In the genomic region with DNA sequence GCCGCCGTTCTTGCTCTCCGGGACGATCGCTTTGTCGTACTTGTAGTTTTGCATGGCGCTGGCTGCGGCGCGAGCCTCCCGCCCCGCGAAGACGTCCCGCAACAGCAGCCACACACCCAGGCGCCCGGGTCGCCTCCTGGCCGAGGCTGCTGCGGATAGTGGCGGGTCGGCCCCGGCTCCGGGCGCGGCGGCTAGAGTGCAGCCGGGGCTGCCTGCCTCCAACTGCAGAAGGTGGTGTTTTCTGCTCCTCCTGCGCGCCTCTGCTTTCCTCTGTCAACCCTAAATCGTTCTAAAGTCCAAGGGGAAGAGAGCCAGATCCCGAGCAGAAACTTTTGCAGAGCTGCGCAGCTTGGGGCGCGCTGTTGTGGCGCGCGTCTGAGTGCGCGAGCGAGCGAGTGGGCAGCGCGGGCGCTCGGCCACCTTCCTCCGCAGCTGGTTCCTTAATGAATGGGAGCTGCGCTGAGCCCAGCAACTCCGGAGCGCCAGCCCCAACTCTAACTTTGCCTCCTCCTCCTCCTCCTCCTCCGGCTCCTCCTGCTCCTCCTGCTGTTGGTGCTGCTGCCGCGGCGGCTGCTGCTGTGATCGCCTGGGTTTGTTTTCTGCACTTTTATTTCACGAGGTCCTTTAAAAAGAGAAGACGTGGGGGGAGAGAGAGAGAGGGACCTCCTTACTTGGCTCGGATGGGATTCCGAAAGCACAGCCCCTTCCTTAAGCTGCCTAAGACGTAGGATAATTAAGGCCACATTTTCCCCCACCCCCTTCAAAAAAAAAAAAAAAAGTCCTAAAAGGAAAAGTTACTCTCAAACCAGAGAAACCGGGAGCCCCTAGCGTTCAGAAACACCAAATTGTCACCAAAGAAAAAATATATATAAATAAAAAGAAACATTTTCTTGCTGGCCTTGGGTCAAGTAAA, we compare ENCODE assay signal across 8 cellular contexts. TPM values are rescaled to one million over a fixed set of nuclear protein-coding genes. Genes with fewer than 3 reads are reported as not detected.
DNase-seq lines count a peak whose midpoint lies in the region; ATAC-seq and TF ChIP-seq lines count a peak whose summit lies in the region.

A gene (minus strand): TSS at position 601 of the 913 bp plus-strand sequence. CDS start 547 bp downstream, at position 54.

- DNase-seq in NOMO-1 (lab: John Stamatoyannopoulos, UW; ENCODE audit: unreplicated experiment in 2 of 2) (peak; percentile 80 to 83), body of pancreas (peak; percentile 86 to 92 (median 90)), hepatocyte (ENCODE audit: low spot score) (peak; percentile 92), posterior vena cava (ENCODE audit: low spot score) (peak; percentile 95)

- H3K27me3 ChIP-seq in DOHH2 (ENCODE audit: control insufficient read depth, low read length) (peaks cover 26% of the 10 kb centered on the region), body of pancreas (no peaks in the 10 kb centered on the region), hepatocyte (no peaks in the 10 kb centered on the region)

- H3K4me2 ChIP-seq in DOHH2 (ENCODE audit: low read length) = peak within 1 kb of the TSS; percentile 70
- peak within 1 kb of the TSS; percentile 79 for H3K4me2 ChIP-seq in hepatocyte

- ATAC-seq in HG02981 (IDR thresholded peaks at IDR 0.05; ENCODE audit: unreplicated experiment) = peak; percentile 35
- ATAC-seq in body of pancreas = peak; percentile 89
- no peak for ATAC-seq in GM21423 (IDR thresholded peaks at IDR 0.05; ENCODE audit: unreplicated experiment)
- no peak for ATAC-seq in HG02884 (IDR thresholded peaks at IDR 0.05; ENCODE audit: unreplicated experiment)

- intact Hi-C loops in body of pancreas (cut with DNase I) (loop anchor here (10.0 kb wide), 2 partner anchors 54 to 174 kb away; no protein-coding TSS in a partner anchor), posterior vena cava (cut with DNase I) (no loop called here)

- peak; percentile 85 to 96 (median 96) for TF ChIP-seq POLR2A in body of pancreas (IDR thresholded peaks at IDR 0.05)

- WGBS in body of pancreas, 2 donors = 0 to 1% methylated on average over 15 to 58 of the region's 62 CpGs
- WGBS in hepatocyte (ENCODE audit: low lambda C conversion rate, missing lambda C conversion rate) = under 1% methylated on average over 61 of the region's 62 CpGs

- peaks cover 26% of the 10 kb centered on the region for H3K4me1 ChIP-seq in DOHH2 (ENCODE audit: control insufficient read depth, low read length)
- H3K4me1 ChIP-seq in body of pancreas = peaks cover 42% of the 10 kb centered on the region
- H3K4me1 ChIP-seq in hepatocyte (ENCODE audit: insufficient read depth) = peaks cover 19% of the 10 kb centered on the region

- H3K36me3 ChIP-seq in DOHH2 (ENCODE audit: control insufficient read depth, low read length) = no peaks in the 10 kb centered on the region
- no peaks in the 10 kb centered on the region for H3K36me3 ChIP-seq in body of pancreas (replicated peaks in 1 of 2; ENCODE audit: insufficient read depth in 1 of 2, low read depth in 2 of 2)
- H3K36me3 ChIP-seq in hepatocyte (replicated peaks; ENCODE audit: insufficient read depth, low read depth) = no peaks in the 10 kb centered on the region

- H3F3A ChIP-seq in DOHH2 (ENCODE audit: control insufficient read depth, insufficient read depth) = no peaks in the 10 kb centered on the region

- H3K79me2 ChIP-seq in DOHH2 (ENCODE audit: control insufficient read depth, low read length) (no peaks in the 10 kb centered on the region), hepatocyte (peaks cover 60% of the 10 kb centered on the region)

- H3K27ac ChIP-seq in DOHH2 (ENCODE audit: low read depth, low read length) (no peak within 1 kb of the TSS), body of pancreas (peak within 1 kb of the TSS; percentile 83 to 95 (median 92)), hepatocyte (peak within 1 kb of the TSS; percentile 98)

- no peaks in the 10 kb centered on the region for H3K9me2 ChIP-seq in DOHH2 (replicated peaks; ENCODE audit: control insufficient read depth, low read length)
- no peaks in the 10 kb centered on the region for H3K9me2 ChIP-seq in hepatocyte (replicated peaks; ENCODE audit: insufficient read depth)

- H3K9me3 ChIP-seq in DOHH2 (ENCODE audit: control insufficient read depth, insufficient read depth, low read length) (no peaks in the 10 kb centered on the region), body of pancreas (no peaks in the 10 kb centered on the region), hepatocyte (ENCODE audit: low read depth) (no peaks in the 10 kb centered on the region)

- peak; percentile 17 for TF ChIP-seq CTCF in DOHH2 (IDR thresholded peaks at IDR 0.05; ENCODE audit: low read depth, low read length, poor library complexity, severe bottlenecking)
- TF ChIP-seq CTCF in body of pancreas (IDR thresholded peaks at IDR 0.05) = peak; percentile 26 to 89 (median 55)
- TF ChIP-seq CTCF in hepatocyte (IDR thresholded peaks at IDR 0.05; ENCODE audit: poor library complexity) = peak; percentile 70

- H4K20me1 ChIP-seq in DOHH2 (ENCODE audit: control insufficient read depth, insufficient read depth, low read depth, low read length) (no peaks in the 10 kb centered on the region), hepatocyte (ENCODE audit: insufficient read depth, poor library complexity, severe bottlenecking) (peaks cover 39% of the 10 kb centered on the region)

- H3K4me3 ChIP-seq in DOHH2 (ENCODE audit: low read length) = peak within 1 kb of the TSS; percentile 73
- peak within 1 kb of the TSS; percentile 84 to 91 for H3K4me3 ChIP-seq in body of pancreas
- peak within 1 kb of the TSS; percentile 62 for H3K4me3 ChIP-seq in hepatocyte

- H2AFZ ChIP-seq in hepatocyte = peak within 1 kb of the TSS; percentile 29

RNA-seq across cellular contexts. Expression of the gene that starts here (rescaled TPM):
- total RNA-seq in body of pancreas (10 to 100 TPM; 35.8 to 52.7 TPM), hepatocyte (159 TPM in 2 replicates), posterior vena cava (100 to 1,000 TPM; 141 to 173 TPM)
- 103 TPM in 2 replicates for polyA plus RNA-seq in hepatocyte

Comparison
In these comparisons a context has a peak if more than half of its experiments do, and no peak if none do; other contexts are left out.
1. CTCF ChIP-seq: peak in every context shown above with its lines; median percentile 70 in hepatocyte; 55 in body of pancreas; 17 in DOHH2.
2. ATAC-seq: peak in HG02981 (single experiment) and body of pancreas (single experiment); none in GM21423 (single experiment) and HG02884 (single experiment).
3. Peak in every context shown above with its lines, with median percentiles within 50 percentile points of each other: H3K4me3 ChIP-seq and DNase-seq.